ENCODE assay signal across 1 cellular context in genomic region chr14:94080606-94081385, GRCh38.
TF ChIP-seq lines count a peak whose summit lies in the region.

Gene DDX24 (minus strand): TSS chr14:94081202. CDS start chr14:94079742, 1,460 bp downstream.
Gene IFI27L1 (plus strand): TSS chr14:94081310. CDS start chr14:94096938, 15,628 bp downstream.

TF ChIP-seq in GM23338, 12 proteins besides CTCF, POLR2A, EP300 and RAD21 (continued from another document):
- TF ChIP-seq ETS1 (IDR thresholded peaks at IDR 0.05) (0 out of 2 replicates have a peak, but pooled peaks have one; percentile 18), REST (IDR thresholded peaks at IDR 0.05; ENCODE audit: unreplicated experiment) (no peak)
- TF ChIP-seq, protein P1, sequence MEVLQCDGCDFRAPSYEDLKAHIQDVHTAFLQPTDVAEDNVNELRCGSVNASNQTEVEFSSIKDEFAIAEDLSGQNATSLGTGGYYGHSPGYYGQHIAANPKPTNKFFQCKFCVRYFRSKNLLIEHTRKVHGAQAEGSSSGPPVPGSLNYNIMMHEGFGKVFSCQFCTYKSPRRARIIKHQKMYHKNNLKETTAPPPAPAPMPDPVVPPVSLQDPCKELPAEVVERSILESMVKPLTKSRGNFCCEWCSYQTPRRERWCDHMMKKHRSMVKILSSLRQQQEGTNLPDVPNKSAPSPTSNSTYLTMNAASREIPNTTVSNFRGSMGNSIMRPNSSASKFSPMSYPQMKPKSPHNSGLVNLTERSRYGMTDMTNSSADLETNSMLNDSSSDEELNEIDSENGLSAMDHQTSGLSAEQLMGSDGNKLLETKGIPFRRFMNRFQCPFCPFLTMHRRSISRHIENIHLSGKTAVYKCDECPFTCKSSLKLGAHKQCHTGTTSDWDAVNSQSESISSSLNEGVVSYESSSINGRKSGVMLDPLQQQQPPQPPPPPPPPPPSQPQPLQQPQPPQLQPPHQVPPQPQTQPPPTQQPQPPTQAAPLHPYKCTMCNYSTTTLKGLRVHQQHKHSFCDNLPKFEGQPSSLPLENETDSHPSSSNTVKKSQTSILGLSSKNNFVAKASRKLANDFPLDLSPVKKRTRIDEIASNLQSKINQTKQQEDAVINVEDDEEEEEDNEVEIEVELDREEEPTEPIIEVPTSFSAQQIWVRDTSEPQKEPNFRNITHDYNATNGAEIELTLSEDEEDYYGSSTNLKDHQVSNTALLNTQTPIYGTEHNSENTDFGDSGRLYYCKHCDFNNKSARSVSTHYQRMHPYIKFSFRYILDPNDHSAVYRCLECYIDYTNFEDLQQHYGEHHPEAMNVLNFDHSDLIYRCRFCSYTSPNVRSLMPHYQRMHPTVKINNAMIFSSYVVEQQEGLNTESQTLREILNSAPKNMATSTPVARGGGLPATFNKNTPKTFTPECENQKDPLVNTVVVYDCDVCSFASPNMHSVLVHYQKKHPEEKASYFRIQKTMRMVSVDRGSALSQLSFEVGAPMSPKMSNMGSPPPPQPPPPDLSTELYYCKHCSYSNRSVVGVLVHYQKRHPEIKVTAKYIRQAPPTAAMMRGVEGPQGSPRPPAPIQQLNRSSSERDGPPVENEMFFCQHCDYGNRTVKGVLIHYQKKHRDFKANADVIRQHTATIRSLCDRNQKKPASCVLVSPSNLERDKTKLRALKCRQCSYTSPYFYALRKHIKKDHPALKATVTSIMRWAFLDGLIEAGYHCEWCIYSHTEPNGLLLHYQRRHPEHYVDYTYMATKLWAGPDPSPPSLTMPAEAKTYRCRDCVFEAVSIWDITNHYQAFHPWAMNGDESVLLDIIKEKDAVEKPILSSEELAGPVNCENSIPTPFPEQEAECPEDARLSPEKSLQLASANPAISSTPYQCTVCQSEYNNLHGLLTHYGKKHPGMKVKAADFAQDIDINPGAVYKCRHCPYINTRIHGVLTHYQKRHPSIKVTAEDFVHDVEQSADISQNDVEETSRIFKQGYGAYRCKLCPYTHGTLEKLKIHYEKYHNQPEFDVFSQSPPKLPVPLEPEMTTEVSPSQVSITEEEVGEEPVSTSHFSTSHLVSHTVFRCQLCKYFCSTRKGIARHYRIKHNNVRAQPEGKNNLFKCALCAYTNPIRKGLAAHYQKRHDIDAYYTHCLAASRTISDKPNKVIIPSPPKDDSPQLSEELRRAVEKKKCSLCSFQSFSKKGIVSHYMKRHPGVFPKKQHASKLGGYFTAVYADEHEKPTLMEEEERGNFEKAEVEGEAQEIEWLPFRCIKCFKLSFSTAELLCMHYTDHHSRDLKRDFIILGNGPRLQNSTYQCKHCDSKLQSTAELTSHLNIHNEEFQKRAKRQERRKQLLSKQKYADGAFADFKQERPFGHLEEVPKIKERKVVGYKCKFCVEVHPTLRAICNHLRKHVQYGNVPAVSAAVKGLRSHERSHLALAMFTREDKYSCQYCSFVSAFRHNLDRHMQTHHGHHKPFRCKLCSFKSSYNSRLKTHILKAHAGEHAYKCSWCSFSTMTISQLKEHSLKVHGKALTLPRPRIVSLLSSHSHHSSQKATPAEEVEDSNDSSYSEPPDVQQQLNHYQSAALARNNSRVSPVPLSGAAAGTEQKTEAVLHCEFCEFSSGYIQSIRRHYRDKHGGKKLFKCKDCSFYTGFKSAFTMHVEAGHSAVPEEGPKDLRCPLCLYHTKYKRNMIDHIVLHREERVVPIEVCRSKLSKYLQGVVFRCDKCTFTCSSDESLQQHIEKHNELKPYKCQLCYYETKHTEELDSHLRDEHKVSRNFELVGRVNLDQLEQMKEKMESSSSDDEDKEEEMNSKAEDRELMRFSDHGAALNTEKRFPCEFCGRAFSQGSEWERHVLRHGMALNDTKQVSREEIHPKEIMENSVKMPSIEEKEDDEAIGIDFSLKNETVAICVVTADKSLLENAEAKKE (CRISPR knock-in tag; IDR thresholded peaks at IDR 0.05): no peak
TF ChIP-seq in GM23338: peak in this region for 3.
